In genomic region chr15:99477745-99478525, GRCh38 we compare ENCODE assay signal across 2 cellular contexts.
TF ChIP-seq lines count a peak whose summit lies in the region.

No MANE protein-coding gene starts in this region.

TF ChIP-seq in SK-N-SH, 30 proteins besides CTCF, POLR2A, EP300 and RAD21 (continued from another document):
- TF ChIP-seq, protein P1, sequence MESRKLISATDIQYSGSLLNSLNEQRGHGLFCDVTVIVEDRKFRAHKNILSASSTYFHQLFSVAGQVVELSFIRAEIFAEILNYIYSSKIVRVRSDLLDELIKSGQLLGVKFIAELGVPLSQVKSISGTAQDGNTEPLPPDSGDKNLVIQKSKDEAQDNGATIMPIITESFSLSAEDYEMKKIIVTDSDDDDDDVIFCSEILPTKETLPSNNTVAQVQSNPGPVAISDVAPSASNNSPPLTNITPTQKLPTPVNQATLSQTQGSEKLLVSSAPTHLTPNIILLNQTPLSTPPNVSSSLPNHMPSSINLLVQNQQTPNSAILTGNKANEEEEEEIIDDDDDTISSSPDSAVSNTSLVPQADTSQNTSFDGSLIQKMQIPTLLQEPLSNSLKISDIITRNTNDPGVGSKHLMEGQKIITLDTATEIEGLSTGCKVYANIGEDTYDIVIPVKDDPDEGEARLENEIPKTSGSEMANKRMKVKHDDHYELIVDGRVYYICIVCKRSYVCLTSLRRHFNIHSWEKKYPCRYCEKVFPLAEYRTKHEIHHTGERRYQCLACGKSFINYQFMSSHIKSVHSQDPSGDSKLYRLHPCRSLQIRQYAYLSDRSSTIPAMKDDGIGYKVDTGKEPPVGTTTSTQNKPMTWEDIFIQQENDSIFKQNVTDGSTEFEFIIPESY (IDR thresholded peaks at IDR 0.05; ENCODE audit: borderline replicate concordance, low read depth): no peak
- TF ChIP-seq CHD2 (IDR thresholded peaks at IDR 0.05; ENCODE audit: low read length, partially characterized antibody): no peak
TF ChIP-seq in SK-N-SH: peak in this region for 0.

TF ChIP-seq in SK-N-SH treated with all-trans-retinoic acid at 6 μM for 48 hours, 23 proteins besides CTCF, POLR2A, EP300 and RAD21 (continued from another document):
- TF ChIP-seq, protein P2, sequence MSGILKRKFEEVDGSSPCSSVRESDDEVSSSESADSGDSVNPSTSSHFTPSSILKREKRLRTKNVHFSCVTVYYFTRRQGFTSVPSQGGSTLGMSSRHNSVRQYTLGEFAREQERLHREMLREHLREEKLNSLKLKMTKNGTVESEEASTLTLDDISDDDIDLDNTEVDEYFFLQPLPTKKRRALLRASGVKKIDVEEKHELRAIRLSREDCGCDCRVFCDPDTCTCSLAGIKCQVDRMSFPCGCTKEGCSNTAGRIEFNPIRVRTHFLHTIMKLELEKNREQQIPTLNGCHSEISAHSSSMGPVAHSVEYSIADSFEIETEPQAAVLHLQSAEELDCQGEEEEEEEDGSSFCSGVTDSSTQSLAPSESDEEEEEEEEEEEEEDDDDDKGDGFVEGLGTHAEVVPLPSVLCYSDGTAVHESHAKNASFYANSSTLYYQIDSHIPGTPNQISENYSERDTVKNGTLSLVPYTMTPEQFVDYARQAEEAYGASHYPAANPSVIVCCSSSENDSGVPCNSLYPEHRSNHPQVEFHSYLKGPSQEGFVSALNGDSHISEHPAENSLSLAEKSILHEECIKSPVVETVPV (CRISPR knock-in tag; IDR thresholded peaks at IDR 0.05): no peak
- TF ChIP-seq PPARA (CRISPR knock-in tag; IDR thresholded peaks at IDR 0.05; ENCODE audit: borderline replicate concordance): no peak
